In genomic region chr1:219174672-219175564, GRCh38 we compare ENCODE assay signal across 8 cellular contexts. TPM values are rescaled to one million over a fixed set of nuclear protein-coding genes. Genes with fewer than 3 reads are reported as not detected.
DNase-seq lines count a peak whose midpoint lies in the region; ATAC-seq, FAIRE-seq and TF ChIP-seq lines count a peak whose summit lies in the region.

No MANE protein-coding gene starts in this region.

- H3K27me3 ChIP-seq in colonic mucosa (no peaks in the 10 kb centered on the region), HepG2 (ENCODE audit: control insufficient read depth in 1 of 2, insufficient read depth in 2 of 2, low read length in 2 of 2) (no peaks in the 10 kb centered on the region; a peak in 1 of 5 replicates)

- TF ChIP-seq EP300 in HepG2 (IDR thresholded peaks at IDR 0.05; ENCODE audit: low read depth in 2 of 2, low read length in 2 of 2) (no peak), HepG2 (CRISPR knock-in tag; IDR thresholded peaks at IDR 0.05; ENCODE audit: borderline replicate concordance) (no peak)

- H2AFZ ChIP-seq in HepG2 (ENCODE audit: low read length), result no peak overlapping the region

- H3K9me3 ChIP-seq in colonic mucosa (no peaks in the 10 kb centered on the region), HepG2 (ENCODE audit: low read length) (no peaks in the 10 kb centered on the region)

- peak overlapping the region; percentile 68 for H3K27ac ChIP-seq in colonic mucosa
- H3K27ac ChIP-seq in HepG2 (ENCODE audit: extremely low read length, insufficient read depth, low read length), result peak overlapping the region; percentile 81

- H3K9ac ChIP-seq in colonic mucosa (ENCODE audit: low read depth in 2 of 2, low read length in 2 of 2), result peak overlapping the region; percentile 79 to 84
- H3K9ac ChIP-seq in HepG2 (ENCODE audit: insufficient read depth, low read depth, low read length), result peak overlapping the region; percentile 90

- peaks cover 26% of the 10 kb centered on the region for H3K79me2 ChIP-seq in HepG2 (ENCODE audit: insufficient read depth, low read length)

- no peak for TF ChIP-seq CTCF in colonic mucosa (IDR thresholded peaks at IDR 0.05)
- no peak for TF ChIP-seq CTCF in HepG2 (CRISPR knock-in tag; IDR thresholded peaks at IDR 0.05)

- ATAC-seq in Right ventricle myocardium inferior (peak; percentile 56), HG03064 (IDR thresholded peaks at IDR 0.05; ENCODE audit: low read depth, unreplicated experiment) (peak; percentile 26), HepG2 (peak; percentile 77)

- no peak; a peak in 1 of 4 replicates for TF ChIP-seq POLR2A in HepG2 (IDR thresholded peaks at IDR 0.05; ENCODE audit: insufficient read depth in 1 of 2, low read depth in 2 of 2, low read length in 2 of 2)

- TF ChIP-seq RAD21 in HepG2 (CRISPR knock-in tag; IDR thresholded peaks at IDR 0.05), result no peak

- POLR2A ChIA-PET in HepG2 (lab: Yijun Ruan, JAX), result interaction anchor here (0.9 to 3.8 kb wide), 5 partner anchors 13 to 239 kb away, joined by 3 to 29 read pairs (median 5); no protein-coding TSS in a partner anchor

- intact Hi-C loops in Right ventricle myocardium inferior (cut with DNase I) (loop anchor here (10.0 kb wide), 2 partner anchors 710 to 830 kb away; partner anchors contain the start of gene TGFB2), cardiac septum (cut with DNase I) (loop anchor here (5.0 to 10.0 kb wide), 4 partner anchors 127 to 828 kb away; partner anchors contain the start of gene TGFB2), colonic mucosa (cut with DNase I) (no loop called here), HepG2 (cut with micrococcal nuclease; ENCODE audit: unreplicated experiment) (loop anchor here (10.0 kb wide), 1 partner anchor 140 kb away; no protein-coding TSS in a partner anchor)

- DNase-seq in Right ventricle myocardium inferior (ENCODE audit: missing footprints) (no peak), cardiac septum (ENCODE audit: low spot score) (no peak), SK-MEL-5 (ENCODE audit: low read depth, low spot score) (peak; percentile 41), colonic mucosa (peak; percentile 19), HepG2 (ENCODE audit: low spot score) (peak; percentile 49), stromal cell of bone marrow (ENCODE audit: low read depth) (peak; percentile 81), NCI-H2029 (lab: John Stamatoyannopoulos, UW) (no peak)

- peak overlapping the region; percentile 80 for H3K4me2 ChIP-seq in HepG2 (ENCODE audit: low read depth, low read length)

- in situ Hi-C loops in SK-MEL-5 (cut with HindIII; ENCODE audit: low pct_unique_long_range_greater_than_20kb, low sequenced_read_pairs) (no loop called here), HepG2 (cut with HindIII; ENCODE audit: extremely low pct_ligation_motif_present, low pct_unique_long_range_greater_than_20kb) (loop anchor here (10.0 kb wide), 1 partner anchor 140 kb away; no protein-coding TSS in a partner anchor)

- peak overlapping the region; percentile 83 for H3K4me3 ChIP-seq in colonic mucosa
- H3K4me3 ChIP-seq in HepG2 (replicated peaks in 1 of 3; ENCODE audit: insufficient read depth in 1 of 3, low read depth in 2 of 3, low read length in 3 of 3), result peak overlapping the region; percentile 79 to 88 (median 84)

- BruUV-seq in HepG2 (replicated peaks; lab: Mats Ljungman, UMichigan), result TSS peak; percentile 60

- CTCF ChIA-PET in HepG2 (lab: Yijun Ruan, JAX; ENCODE audit: low intra/inter-chr PET ratio, low total read pairs), result no interaction called here

- H4K20me1 ChIP-seq in HepG2 (ENCODE audit: insufficient read depth, low read length), result no peaks in the 10 kb centered on the region

- WGBS in HepG2 (ENCODE audit: low lambda C conversion rate), result 40% methylated on average over 11 of the region's 11 CpGs

- peak; percentile 48 for FAIRE-seq in HepG2 (lab: Jason Lieb, UNC)

- H3K4me1 ChIP-seq in colonic mucosa, result peaks cover 3% of the 10 kb centered on the region
- peaks cover 64% of the 10 kb centered on the region for H3K4me1 ChIP-seq in HepG2 (ENCODE audit: insufficient read depth, low read length)

- H3K36me3 ChIP-seq in colonic mucosa (no peaks in the 10 kb centered on the region), HepG2 (replicated peaks in 1 of 2; ENCODE audit: control insufficient read depth in 1 of 2, insufficient read depth in 2 of 2, low read length in 2 of 2) (peaks cover under 1% of the 10 kb centered on the region in 2 experiments; a peak in 2 of 5 replicates)

TF ChIP-seq in HepG2, 621 proteins besides CTCF, POLR2A, EP300 and RAD21 (continues in another document):
- no peak for TF ChIP-seq RAD51 (IDR thresholded peaks at IDR 0.05; ENCODE audit: borderline replicate concordance)
- no peak for TF ChIP-seq KLF9 (CRISPR knock-in tag; IDR thresholded peaks at IDR 0.05; ENCODE audit: low read depth)
- TF ChIP-seq AHDC1 (CRISPR knock-in tag; IDR thresholded peaks at IDR 0.05; ENCODE audit: borderline replicate concordance), result peak; percentile 29; the same call in 1 of the 2 replicates
- TF ChIP-seq REPIN1 (CRISPR knock-in tag; IDR thresholded peaks at IDR 0.05; ENCODE audit: borderline replicate concordance, low read depth), result 0 out of 2 replicates have a peak, but pooled peaks have one; percentile 4
- no peak for TF ChIP-seq FOSL1 (CRISPR knock-in tag; IDR thresholded peaks at IDR 0.05; ENCODE audit: borderline replicate concordance)
- peak; percentile 50 for TF ChIP-seq RBFOX2 (IDR thresholded peaks at IDR 0.05; ENCODE audit: low read depth, low read length)

RNA-seq across cellular contexts. Expression of gene LYPLAL1, which starts 1.2 kb away (rescaled TPM):
- total RNA-seq in Right ventricle myocardium inferior, result 68.7 TPM
- 99.4 TPM for total RNA-seq in cardiac septum
- total RNA-seq in SK-MEL-5 (2014; rRNA removed; shearing (Covaris generic)), result 29.8 and 49.6 TPM in 2 replicates
- 16.4 and 17.7 TPM in 2 replicates for polyA plus RNA-seq in SK-MEL-5 (2015; cell fraction: cytosol; rRNA removed)
- 59.6 and 67.2 TPM in 2 replicates for polyA plus RNA-seq in SK-MEL-5 (2015; cell fraction: nucleus; rRNA removed)
- total RNA-seq in colonic mucosa, result 10 to 100 TPM; 14.3 to 23.0 TPM
- total RNA-seq in HepG2 (2016; rRNA removed; fragmentation: Illumina TruSeq; extraction: Trizol), result 29.1 and 31.6 TPM in 2 replicates
- total RNA-seq in HepG2 (2016; cell fraction: cytosol; rRNA removed; fragmentation: Illumina TruSeq; extraction: Trizol; ENCODE audit: low read depth), result 106 and 118 TPM in 2 replicates
- 34.1 and 38.8 TPM in 2 replicates for total RNA-seq in HepG2 (2016; cell fraction: insoluble cytoplasmic fraction; rRNA removed; fragmentation: Illumina TruSeq; extraction: Trizol)
- total RNA-seq in HepG2 (2016; cell fraction: membrane; rRNA removed; fragmentation: Illumina TruSeq; extraction: Trizol), result 39.0 and 45.7 TPM in 2 replicates
- total RNA-seq in HepG2 (2016; cell fraction: nucleus; rRNA removed; fragmentation: Illumina TruSeq; extraction: Trizol), result 29.4 and 33.0 TPM in 2 replicates
- 15.2 and 17.0 TPM in 2 replicates for polyA plus RNA-seq in HepG2 (2011; rRNA removed)
- 3.0 and 4.8 TPM in 2 replicates for polyA plus RNA-seq in HepG2 (2011; cell fraction: cytosol; rRNA removed)
- polyA plus RNA-seq in HepG2 (2011; cell fraction: nucleus; rRNA removed), result 10.8 and 11.8 TPM in 2 replicates
- 16.4 and 30.2 TPM in 2 replicates for polyA plus RNA-seq in HepG2 (2012)
- 3.7 and 3.8 TPM in 2 replicates for polyA plus RNA-seq in HepG2 (2016; cell fraction: cytosol; fragmentation: Illumina TruSeq; extraction: Trizol; ENCODE audit: low read depth)
- 29.2 and 32.0 TPM in 2 replicates for polyA plus RNA-seq in HepG2 (2016; cell fraction: insoluble cytoplasmic fraction; fragmentation: Illumina TruSeq; extraction: Trizol; ENCODE audit: low read depth)
- polyA plus RNA-seq in HepG2 (2016; cell fraction: membrane; fragmentation: Illumina TruSeq; extraction: Trizol; ENCODE audit: low read depth), result 6.1 and 7.5 TPM in 2 replicates
- polyA plus RNA-seq in HepG2 (2016; cell fraction: nucleus; fragmentation: Illumina TruSeq; extraction: Trizol; ENCODE audit: insufficient read depth, low read depth), result 29.2 and 29.7 TPM in 2 replicates
- polyA minus RNA-seq in HepG2 (2011; rRNA and poly(A)+ RNA removed; ENCODE audit: low replicate concordance), result 2.5 and 6.1 TPM in 2 replicates
- polyA minus RNA-seq in HepG2 (2011; cell fraction: cytosol; rRNA and poly(A)+ RNA removed), result 10.2 and 17.9 TPM in 2 replicates
- polyA minus RNA-seq in HepG2 (2011; cell fraction: nucleus; rRNA and poly(A)+ RNA removed), result 88.0 and 131 TPM in 2 replicates

Comparison
In these comparisons a context has a peak if more than half of its experiments do, and no peak if none do; other contexts are left out.
1. ATAC-seq: peak in every context shown above with its lines; median percentile 77 in HepG2; 56 in Right ventricle myocardium inferior; 26 in HG03064.
2. DNase-seq: peak in SK-MEL-5 (single experiment), colonic mucosa (single experiment), HepG2 (single experiment) and stromal cell of bone marrow (single experiment); none in Right ventricle myocardium inferior (single experiment), cardiac septum (single experiment) and NCI-H2029 (single experiment).